Comparison of ENCODE assay signal across 10 cellular contexts in genomic region chr1:165900576-165901380, GRCh38.
A peak's percentile ranks its signal among the peaks of the same experiment; 100 is the strongest.
DNase-seq lines count a peak whose midpoint lies in the region; ATAC-seq, FAIRE-seq and TF ChIP-seq lines count a peak whose summit lies in the region.
"Had no signal": no experiment of that assay in that cellular context is flagged by ENCODE, and none has a peak within 500 bp of the region (broad histone marks: within the 10 kb centered on the region; RNA-seq: fewer than 3 reads in every experiment).

No MANE protein-coding gene starts in this region.

- H3K4me3 Mint-ChIP-seq in endothelial cell (ENCODE audit: unreplicated experiment) = peak overlapping the region; percentile 44

- TF ChIP-seq CTCF in endothelial cell (IDR thresholded peaks at IDR 0.05; ENCODE audit: unreplicated experiment) (no peak), pancreas (IDR thresholded peaks at IDR 0.05) (no peak)

- intact Hi-C loops in pancreas (cut with DNase I) = loop anchor here in 1 of 3 donors (10.0 kb wide), 1 partner anchor 136 kb away; the partner anchor contains the start of gene TMCO1

- WGBS in pancreas, 2 donors = 23 to 29% methylated on average over 22 of the region's 22 CpGs

- H3K4me3 ChIP-seq in pancreas = no peak overlapping the region
- H3K4me3 ChIP-seq: SK-N-MC had no signal

- peak overlapping the region; percentile 61 for H3K27ac Mint-ChIP-seq in endothelial cell (ENCODE audit: unreplicated experiment)

- ATAC-seq in pancreas = peak; percentile 75 to 90 (median 81)
- no peak for ATAC-seq in GM18858 (IDR thresholded peaks at IDR 0.05; ENCODE audit: unreplicated experiment)
- no peak for ATAC-seq in HG02642 (IDR thresholded peaks at IDR 0.05; ENCODE audit: poor library complexity, unreplicated experiment)
- ATAC-seq: HCT116 had no signal

- H3K9me3 ChIP-seq in pancreas = no peaks in the 10 kb centered on the region

- peaks cover 0 to 10% (median 0%) of the 10 kb centered on the region in 3 donors for H3K36me3 ChIP-seq in pancreas

- no peaks in the 10 kb centered on the region for H3K27me3 ChIP-seq in pancreas

- peaks cover 12 to 20% (median 18%) of the 10 kb centered on the region in 3 donors for H3K4me1 ChIP-seq in pancreas

- H3K4me1 Mint-ChIP-seq in endothelial cell (ENCODE audit: unreplicated experiment) = peaks cover 46% of the 10 kb centered on the region

- H3K36me3 Mint-ChIP-seq in endothelial cell (ENCODE audit: low read depth, unreplicated experiment) = peaks cover 38% of the 10 kb centered on the region

- H3K27ac ChIP-seq in pancreas = peak overlapping the region in 3 of 4 donors; percentile 16 to 32 (median 30)
- H3K27ac ChIP-seq: SK-N-MC had no signal

- H3K27me3 Mint-ChIP-seq in endothelial cell (ENCODE audit: unreplicated experiment) = peaks cover 8% of the 10 kb centered on the region

- FAIRE-seq in pancreas (lab: Jason Lieb, UNC) = no peak

- H3K9me3 Mint-ChIP-seq in endothelial cell (ENCODE audit: unreplicated experiment) = no peaks in the 10 kb centered on the region

- DNase-seq in DMS79 treated with DMSO at 0.1 percent for 48 hours (lab: John Stamatoyannopoulos, UW) = peak; percentile 73
- DNase-seq in NCI-H526 (lab: John Stamatoyannopoulos, UW) = peak; percentile 85 to 92
- no peak for DNase-seq in endothelial cell (ENCODE audit: low spot score)
- peak; percentile 52 to 82 (median 70) for DNase-seq in pancreas
- no peak for DNase-seq in HUDEP-2 (lab: John Stamatoyannopoulos, UW; ENCODE audit: unreplicated experiment in 76 of 76)
- DNase-seq in NK-92 treated with Interleukin-12 subunit alpha and Interleukin-12 subunit beta, amount 100 ng/mL, for 24 hours (lab: John Stamatoyannopoulos, UW) = no peak

Comparison
In these comparisons a context has a peak if more than half of its experiments do, and no peak if none do; other contexts are left out.
1. DNase-seq: peak in DMS79 treated with DMSO at 0.1 percent for 48 hours (single experiment), NCI-H526 (2 of 2) and pancreas (6 of 6); none in endothelial cell (single experiment), HUDEP-2 (0 of 76) and NK-92 treated with Interleukin-12 subunit alpha and Interleukin-12 subunit beta, amount 100 ng/mL, for 24 hours (single experiment).
2. ATAC-seq: peak in pancreas (4 of 4); none in GM18858 (single experiment) and HG02642 (single experiment).